Comparison of ENCODE assay signal across 1 cellular context in the genomic region with DNA sequence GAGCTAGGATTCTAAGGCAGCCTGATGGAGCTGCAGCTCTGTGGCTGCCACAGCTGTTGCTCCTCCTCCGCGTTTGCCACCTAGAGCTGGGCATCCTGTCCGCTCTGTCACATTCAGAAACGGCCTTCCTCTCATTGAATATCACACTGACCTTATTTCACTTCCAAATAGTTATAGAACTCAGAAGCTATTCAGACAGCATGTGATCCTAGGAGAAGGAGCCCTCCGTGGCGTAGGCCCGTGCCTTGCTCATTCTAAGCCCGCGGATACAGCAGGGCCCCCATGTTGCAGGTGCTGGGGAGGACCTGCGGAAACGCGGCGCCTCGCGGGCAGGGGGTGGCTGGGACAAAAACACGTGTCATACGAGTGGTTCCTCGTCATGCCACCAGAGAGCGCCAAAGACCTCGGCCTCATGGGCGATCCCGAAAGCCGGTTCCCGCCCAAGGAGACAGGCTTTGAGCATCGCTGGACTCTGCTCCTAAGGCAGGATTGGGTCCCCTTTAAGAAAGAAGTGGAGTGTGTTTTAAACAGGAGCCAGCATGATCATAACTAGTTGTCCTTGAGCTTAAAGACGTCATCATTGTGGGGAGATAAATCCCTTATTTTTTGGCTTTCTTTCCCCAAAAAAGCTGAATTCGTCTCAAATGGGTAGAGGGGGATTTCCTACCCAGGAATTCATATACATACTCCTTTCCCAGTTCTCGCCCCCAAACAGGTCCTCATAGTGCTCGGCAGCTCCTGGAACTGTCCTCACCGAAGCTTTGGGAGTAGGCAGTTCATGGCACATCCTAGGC.
A peak's percentile ranks its signal among the peaks of the same experiment; 100 is the strongest.
TF ChIP-seq lines count a peak whose summit lies in the region.

No MANE protein-coding gene starts in this region.

TF ChIP-seq in WTC11, 78 proteins besides CTCF, POLR2A, EP300 and RAD21 (continued from another document):
- TF ChIP-seq, protein P1, sequence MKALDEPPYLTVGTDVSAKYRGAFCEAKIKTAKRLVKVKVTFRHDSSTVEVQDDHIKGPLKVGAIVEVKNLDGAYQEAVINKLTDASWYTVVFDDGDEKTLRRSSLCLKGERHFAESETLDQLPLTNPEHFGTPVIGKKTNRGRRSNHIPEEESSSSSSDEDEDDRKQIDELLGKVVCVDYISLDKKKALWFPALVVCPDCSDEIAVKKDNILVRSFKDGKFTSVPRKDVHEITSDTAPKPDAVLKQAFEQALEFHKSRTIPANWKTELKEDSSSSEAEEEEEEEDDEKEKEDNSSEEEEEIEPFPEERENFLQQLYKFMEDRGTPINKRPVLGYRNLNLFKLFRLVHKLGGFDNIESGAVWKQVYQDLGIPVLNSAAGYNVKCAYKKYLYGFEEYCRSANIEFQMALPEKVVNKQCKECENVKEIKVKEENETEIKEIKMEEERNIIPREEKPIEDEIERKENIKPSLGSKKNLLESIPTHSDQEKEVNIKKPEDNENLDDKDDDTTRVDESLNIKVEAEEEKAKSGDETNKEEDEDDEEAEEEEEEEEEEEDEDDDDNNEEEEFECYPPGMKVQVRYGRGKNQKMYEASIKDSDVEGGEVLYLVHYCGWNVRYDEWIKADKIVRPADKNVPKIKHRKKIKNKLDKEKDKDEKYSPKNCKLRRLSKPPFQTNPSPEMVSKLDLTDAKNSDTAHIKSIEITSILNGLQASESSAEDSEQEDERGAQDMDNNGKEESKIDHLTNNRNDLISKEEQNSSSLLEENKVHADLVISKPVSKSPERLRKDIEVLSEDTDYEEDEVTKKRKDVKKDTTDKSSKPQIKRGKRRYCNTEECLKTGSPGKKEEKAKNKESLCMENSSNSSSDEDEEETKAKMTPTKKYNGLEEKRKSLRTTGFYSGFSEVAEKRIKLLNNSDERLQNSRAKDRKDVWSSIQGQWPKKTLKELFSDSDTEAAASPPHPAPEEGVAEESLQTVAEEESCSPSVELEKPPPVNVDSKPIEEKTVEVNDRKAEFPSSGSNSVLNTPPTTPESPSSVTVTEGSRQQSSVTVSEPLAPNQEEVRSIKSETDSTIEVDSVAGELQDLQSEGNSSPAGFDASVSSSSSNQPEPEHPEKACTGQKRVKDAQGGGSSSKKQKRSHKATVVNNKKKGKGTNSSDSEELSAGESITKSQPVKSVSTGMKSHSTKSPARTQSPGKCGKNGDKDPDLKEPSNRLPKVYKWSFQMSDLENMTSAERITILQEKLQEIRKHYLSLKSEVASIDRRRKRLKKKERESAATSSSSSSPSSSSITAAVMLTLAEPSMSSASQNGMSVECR (CRISPR knock-in tag; IDR thresholded peaks at IDR 0.05; ENCODE audit: borderline replicate concordance) = no peak
- TF ChIP-seq E2F1 (CRISPR knock-in tag; IDR thresholded peaks at IDR 0.05) = peak; percentile 67; the same call in 1 of the 2 replicates
- TF ChIP-seq SMAD4 (CRISPR knock-in tag; IDR thresholded peaks at IDR 0.05) = no peak
- TF ChIP-seq TEAD1 (CRISPR knock-in tag; IDR thresholded peaks at IDR 0.05) = peak; percentile 70; the same call in 1 of the 2 replicates
- TF ChIP-seq, protein P2, sequence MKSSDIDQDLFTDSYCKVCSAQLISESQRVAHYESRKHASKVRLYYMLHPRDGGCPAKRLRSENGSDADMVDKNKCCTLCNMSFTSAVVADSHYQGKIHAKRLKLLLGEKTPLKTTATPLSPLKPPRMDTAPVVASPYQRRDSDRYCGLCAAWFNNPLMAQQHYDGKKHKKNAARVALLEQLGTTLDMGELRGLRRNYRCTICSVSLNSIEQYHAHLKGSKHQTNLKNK (CRISPR knock-in tag; IDR thresholded peaks at IDR 0.05) = no peak
- peak; percentile 73; the same call in 1 of the 2 replicates for TF ChIP-seq ETV6 (CRISPR knock-in tag; IDR thresholded peaks at IDR 0.05)
- TF ChIP-seq CREB1 (CRISPR knock-in tag; IDR thresholded peaks at IDR 0.05) = 0 out of 2 replicates have a peak, but pooled peaks have one; percentile 41
- TF ChIP-seq EMX1 (CRISPR knock-in tag; IDR thresholded peaks at IDR 0.05) = no peak
- TF ChIP-seq, protein P3, sequence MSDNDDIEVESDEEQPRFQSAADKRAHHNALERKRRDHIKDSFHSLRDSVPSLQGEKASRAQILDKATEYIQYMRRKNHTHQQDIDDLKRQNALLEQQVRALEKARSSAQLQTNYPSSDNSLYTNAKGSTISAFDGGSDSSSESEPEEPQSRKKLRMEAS (CRISPR knock-in tag; IDR thresholded peaks at IDR 0.05) = peak; percentile 97
- no peak for TF ChIP-seq NFE2L1 (CRISPR knock-in tag; IDR thresholded peaks at IDR 0.05)
- TF ChIP-seq, protein P4, sequence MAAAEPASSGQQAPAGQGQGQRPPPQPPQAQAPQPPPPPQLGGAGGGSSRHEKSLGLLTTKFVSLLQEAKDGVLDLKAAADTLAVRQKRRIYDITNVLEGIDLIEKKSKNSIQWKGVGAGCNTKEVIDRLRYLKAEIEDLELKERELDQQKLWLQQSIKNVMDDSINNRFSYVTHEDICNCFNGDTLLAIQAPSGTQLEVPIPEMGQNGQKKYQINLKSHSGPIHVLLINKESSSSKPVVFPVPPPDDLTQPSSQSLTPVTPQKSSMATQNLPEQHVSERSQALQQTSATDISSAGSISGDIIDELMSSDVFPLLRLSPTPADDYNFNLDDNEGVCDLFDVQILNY (CRISPR knock-in tag; IDR thresholded peaks at IDR 0.05) = peak; percentile 76
- peak; percentile 63; the same call in 1 of the 2 replicates for TF ChIP-seq ZNF232 (CRISPR knock-in tag; IDR thresholded peaks at IDR 0.05)
- TF ChIP-seq CREM (CRISPR knock-in tag; IDR thresholded peaks at IDR 0.05) = peak; percentile 72; the same call in 1 of the 2 replicates
- TF ChIP-seq HMGXB4 (CRISPR knock-in tag; IDR thresholded peaks at IDR 0.05) = 0 out of 2 replicates have a peak, but pooled peaks have one; percentile 56
- TF ChIP-seq ESRRA (CRISPR knock-in tag; IDR thresholded peaks at IDR 0.05; ENCODE audit: borderline replicate concordance) = no peak
- no peak for TF ChIP-seq MYBL2 (CRISPR knock-in tag; IDR thresholded peaks at IDR 0.05)
- TF ChIP-seq FOXP1 (CRISPR knock-in tag; IDR thresholded peaks at IDR 0.05; ENCODE audit: borderline replicate concordance) = peak; percentile 75; the same call in 1 of the 2 replicates
- TF ChIP-seq SMAD3 (CRISPR knock-in tag; IDR thresholded peaks at IDR 0.05; ENCODE audit: borderline replicate concordance) = peak; percentile 66; the same call in 1 of the 2 replicates
- no peak for TF ChIP-seq NR3C1 (CRISPR knock-in tag; conservative IDR thresholded peaks at IDR 0.05; ENCODE audit: low read depth)
- TF ChIP-seq, protein P5, sequence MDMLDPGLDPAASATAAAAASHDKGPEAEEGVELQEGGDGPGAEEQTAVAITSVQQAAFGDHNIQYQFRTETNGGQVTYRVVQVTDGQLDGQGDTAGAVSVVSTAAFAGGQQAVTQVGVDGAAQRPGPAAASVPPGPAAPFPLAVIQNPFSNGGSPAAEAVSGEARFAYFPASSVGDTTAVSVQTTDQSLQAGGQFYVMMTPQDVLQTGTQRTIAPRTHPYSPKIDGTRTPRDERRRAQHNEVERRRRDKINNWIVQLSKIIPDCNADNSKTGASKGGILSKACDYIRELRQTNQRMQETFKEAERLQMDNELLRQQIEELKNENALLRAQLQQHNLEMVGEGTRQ (CRISPR knock-in tag; IDR thresholded peaks at IDR 0.05) = peak; percentile 67; the same call in 1 of the 2 replicates
- TF ChIP-seq SP1 (CRISPR knock-in tag; conservative IDR thresholded peaks at IDR 0.05) = 0 out of 2 replicates have a peak, but pooled peaks have one; percentile 24
